ENCODE assay signal across 2 cellular contexts in the genomic region with DNA sequence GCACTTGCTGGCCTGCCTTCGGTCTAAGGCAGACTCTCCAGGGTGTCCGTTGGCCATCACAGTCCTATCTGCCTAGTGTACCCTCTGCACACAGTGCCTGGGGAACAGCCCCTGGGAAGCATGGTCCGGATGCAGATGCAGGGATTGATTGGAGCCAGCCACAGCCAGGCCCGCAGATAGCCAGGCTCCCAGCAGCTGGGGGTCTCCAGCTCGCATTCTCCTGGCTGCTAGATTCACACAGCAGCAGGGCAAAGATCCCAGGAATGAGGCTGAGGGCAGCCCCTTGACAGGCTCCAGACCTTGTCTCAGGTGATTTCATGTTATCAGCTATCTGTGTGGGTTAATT.
TF ChIP-seq lines count a peak whose summit lies in the region.

No MANE protein-coding gene starts in this region.

TF ChIP-seq in SK-N-SH treated with all-trans-retinoic acid at 6 μM for 48 hours, 23 proteins besides CTCF, POLR2A, EP300 and RAD21:
- TF ChIP-seq ZNF70 (CRISPR knock-in tag; IDR thresholded peaks at IDR 0.05): no peak
- TF ChIP-seq ESRRG (CRISPR knock-in tag; IDR thresholded peaks at IDR 0.05): no peak
- no peak for TF ChIP-seq ZFP3 (CRISPR knock-in tag; IDR thresholded peaks at IDR 0.05)
- TF ChIP-seq RARB (CRISPR knock-in tag; IDR thresholded peaks at IDR 0.05): no peak
- TF ChIP-seq TCF4 (CRISPR knock-in tag; IDR thresholded peaks at IDR 0.05; ENCODE audit: borderline replicate concordance): no peak
- TF ChIP-seq BACH2 (CRISPR knock-in tag; IDR thresholded peaks at IDR 0.05; ENCODE audit: borderline replicate concordance): no peak
- no peak for TF ChIP-seq ISL1 (CRISPR knock-in tag; IDR thresholded peaks at IDR 0.05)
- TF ChIP-seq, protein P1, sequence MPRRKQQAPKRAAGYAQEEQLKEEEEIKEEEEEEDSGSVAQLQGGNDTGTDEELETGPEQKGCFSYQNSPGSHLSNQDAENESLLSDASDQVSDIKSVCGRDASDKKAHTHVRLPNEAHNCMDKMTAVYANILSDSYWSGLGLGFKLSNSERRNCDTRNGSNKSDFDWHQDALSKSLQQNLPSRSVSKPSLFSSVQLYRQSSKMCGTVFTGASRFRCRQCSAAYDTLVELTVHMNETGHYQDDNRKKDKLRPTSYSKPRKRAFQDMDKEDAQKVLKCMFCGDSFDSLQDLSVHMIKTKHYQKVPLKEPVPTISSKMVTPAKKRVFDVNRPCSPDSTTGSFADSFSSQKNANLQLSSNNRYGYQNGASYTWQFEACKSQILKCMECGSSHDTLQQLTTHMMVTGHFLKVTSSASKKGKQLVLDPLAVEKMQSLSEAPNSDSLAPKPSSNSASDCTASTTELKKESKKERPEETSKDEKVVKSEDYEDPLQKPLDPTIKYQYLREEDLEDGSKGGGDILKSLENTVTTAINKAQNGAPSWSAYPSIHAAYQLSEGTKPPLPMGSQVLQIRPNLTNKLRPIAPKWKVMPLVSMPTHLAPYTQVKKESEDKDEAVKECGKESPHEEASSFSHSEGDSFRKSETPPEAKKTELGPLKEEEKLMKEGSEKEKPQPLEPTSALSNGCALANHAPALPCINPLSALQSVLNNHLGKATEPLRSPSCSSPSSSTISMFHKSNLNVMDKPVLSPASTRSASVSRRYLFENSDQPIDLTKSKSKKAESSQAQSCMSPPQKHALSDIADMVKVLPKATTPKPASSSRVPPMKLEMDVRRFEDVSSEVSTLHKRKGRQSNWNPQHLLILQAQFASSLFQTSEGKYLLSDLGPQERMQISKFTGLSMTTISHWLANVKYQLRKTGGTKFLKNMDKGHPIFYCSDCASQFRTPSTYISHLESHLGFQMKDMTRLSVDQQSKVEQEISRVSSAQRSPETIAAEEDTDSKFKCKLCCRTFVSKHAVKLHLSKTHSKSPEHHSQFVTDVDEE (CRISPR knock-in tag; IDR thresholded peaks at IDR 0.05): no peak
- TF ChIP-seq, protein P2, sequence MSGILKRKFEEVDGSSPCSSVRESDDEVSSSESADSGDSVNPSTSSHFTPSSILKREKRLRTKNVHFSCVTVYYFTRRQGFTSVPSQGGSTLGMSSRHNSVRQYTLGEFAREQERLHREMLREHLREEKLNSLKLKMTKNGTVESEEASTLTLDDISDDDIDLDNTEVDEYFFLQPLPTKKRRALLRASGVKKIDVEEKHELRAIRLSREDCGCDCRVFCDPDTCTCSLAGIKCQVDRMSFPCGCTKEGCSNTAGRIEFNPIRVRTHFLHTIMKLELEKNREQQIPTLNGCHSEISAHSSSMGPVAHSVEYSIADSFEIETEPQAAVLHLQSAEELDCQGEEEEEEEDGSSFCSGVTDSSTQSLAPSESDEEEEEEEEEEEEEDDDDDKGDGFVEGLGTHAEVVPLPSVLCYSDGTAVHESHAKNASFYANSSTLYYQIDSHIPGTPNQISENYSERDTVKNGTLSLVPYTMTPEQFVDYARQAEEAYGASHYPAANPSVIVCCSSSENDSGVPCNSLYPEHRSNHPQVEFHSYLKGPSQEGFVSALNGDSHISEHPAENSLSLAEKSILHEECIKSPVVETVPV (CRISPR knock-in tag; IDR thresholded peaks at IDR 0.05): no peak
- no peak for TF ChIP-seq ZNF8 (CRISPR knock-in tag; IDR thresholded peaks at IDR 0.05)
- TF ChIP-seq, protein P3, sequence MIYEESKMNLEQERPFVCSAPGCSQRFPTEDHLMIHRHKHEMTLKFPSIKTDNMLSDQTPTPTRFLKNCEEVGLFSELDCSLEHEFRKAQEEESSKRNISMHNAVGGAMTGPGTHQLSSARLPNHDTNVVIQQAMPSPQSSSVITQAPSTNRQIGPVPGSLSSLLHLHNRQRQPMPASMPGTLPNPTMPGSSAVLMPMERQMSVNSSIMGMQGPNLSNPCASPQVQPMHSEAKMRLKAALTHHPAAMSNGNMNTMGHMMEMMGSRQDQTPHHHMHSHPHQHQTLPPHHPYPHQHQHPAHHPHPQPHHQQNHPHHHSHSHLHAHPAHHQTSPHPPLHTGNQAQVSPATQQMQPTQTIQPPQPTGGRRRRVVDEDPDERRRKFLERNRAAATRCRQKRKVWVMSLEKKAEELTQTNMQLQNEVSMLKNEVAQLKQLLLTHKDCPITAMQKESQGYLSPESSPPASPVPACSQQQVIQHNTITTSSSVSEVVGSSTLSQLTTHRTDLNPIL (CRISPR knock-in tag; IDR thresholded peaks at IDR 0.05; ENCODE audit: low read depth): no peak
- TF ChIP-seq ARNTL (CRISPR knock-in tag; IDR thresholded peaks at IDR 0.05; ENCODE audit: borderline replicate concordance, low read depth): no peak

TF ChIP-seq in endothelial cell of umbilical vein, 7 proteins besides CTCF, POLR2A, EP300 and RAD21:
- no peak for TF ChIP-seq MYC (IDR thresholded peaks at IDR 0.05; ENCODE audit: low read depth, low read length)
